In genomic region chr4:157072002-157072401, GRCh38 we compare ENCODE assay signal across 15 cellular contexts. TPM values are rescaled to one million over a fixed set of nuclear protein-coding genes. Genes with fewer than 3 reads are reported as not detected.
DNase-seq lines count a peak whose midpoint lies in the region; ATAC-seq and TF ChIP-seq lines count a peak whose summit lies in the region.
"Had no signal": no experiment of that assay in that cellular context is flagged by ENCODE, and none has a peak within 500 bp of the region (broad histone marks: within the 10 kb centered on the region; RNA-seq: fewer than 3 reads in every experiment).

No MANE protein-coding gene starts in this region.

- ATAC-seq in SK-N-SH treated with all-trans-retinoic acid at 6 μM for 48 hours, result peak; percentile 74
- ATAC-seq in gastroesophageal sphincter, result no peak

- intact Hi-C loops in MCF 10A (cut with micrococcal nuclease) (no loop called here), breast epithelium (cut with DNase I; ENCODE audit: low total_unique reads) (no loop called here)

- H3K36me3 ChIP-seq in breast epithelium (no peaks in the 10 kb centered on the region), gastroesophageal sphincter (no peaks in the 10 kb centered on the region)
- H3K36me3 ChIP-seq: stomach had no signal

- H3K27me3 ChIP-seq in breast epithelium, result no peaks in the 10 kb centered on the region
- peaks cover 5% of the 10 kb centered on the region for H3K27me3 ChIP-seq in gastroesophageal sphincter

- CTCF ChIA-PET in MCF 10A (lab: Yijun Ruan, JAX), result interaction anchor here (0.6 kb wide), 3 partner anchors 10 to 1118 kb away, joined by 3 to 4 read pairs (median 3); partner anchors contain the start of gene CTSO

- H3K27ac ChIP-seq in breast epithelium (no peak overlapping the region), gastroesophageal sphincter (no peak overlapping the region)
- H3K27ac ChIP-seq: skin epidermis, stomach had no signal

- H3K4me1 Mint-ChIP-seq in MCF 10A (ENCODE audit: insufficient read depth, unreplicated experiment), result peaks cover 7% of the 10 kb centered on the region

- no peaks in the 10 kb centered on the region for H3K27me3 Mint-ChIP-seq in MCF 10A (ENCODE audit: insufficient read depth, unreplicated experiment)

- TF ChIP-seq CTCF in MCF 10A (IDR thresholded peaks at IDR 0.05; ENCODE audit: unreplicated experiment), result no peak
- no peak for TF ChIP-seq CTCF in breast epithelium (IDR thresholded peaks at IDR 0.05)
- no peak for TF ChIP-seq CTCF in fibroblast of mammary gland (conservative IDR thresholded peaks at IDR 0.05; ENCODE audit: control insufficient read depth, insufficient read depth, low read depth, low read length)
- TF ChIP-seq CTCF in gastroesophageal sphincter (IDR thresholded peaks at IDR 0.05), result no peak

- POLR2A ChIA-PET in MCF 10A (lab: Yijun Ruan, JAX), result interaction anchor here (0.6 kb wide), 1 partner anchor 148 kb away, joined by 4 read pairs; no protein-coding TSS in a partner anchor

- H3K9me3 Mint-ChIP-seq in MCF 10A (ENCODE audit: unreplicated experiment), result no peaks in the 10 kb centered on the region

- BruUV-seq in MCF 10A (replicated peaks; lab: Mats Ljungman, UMichigan), result no TSS peak

- no peak overlapping the region for H3K4me3 ChIP-seq in breast epithelium
- H3K4me3 ChIP-seq in fibroblast of mammary gland (ENCODE audit: control insufficient read depth, low read depth, low read length), result no peak overlapping the region
- H3K4me3 ChIP-seq in gastroesophageal sphincter, result no peak overlapping the region
- H3K4me3 ChIP-seq: skin epidermis, stomach had no signal

- DNase-seq in MCF 10A (ENCODE audit: unreplicated experiment), result peak; percentile 27
- DNase-seq in breast epithelium (ENCODE audit: low spot score in 2 of 2), result no peak
- DNase-seq in fibroblast of mammary gland (ENCODE audit: low read depth), result peak; percentile 52
- DNase-seq in NCI-H774 (lab: John Stamatoyannopoulos, UW), result no peak
- DNase-seq in NCI-H187 (lab: John Stamatoyannopoulos, UW), result no peak
- DNase-seq in NCI-H345 treated with DMSO at 0.1 percent for 48 hours (lab: John Stamatoyannopoulos, UW; ENCODE audit: unreplicated experiment), result no peak
- DNase-seq: activated CD4-positive, CD25-positive, alpha-beta regulatory T cell treated with anti-CD3 and anti-CD28 coated beads, Interleukin-2, amount 50 U/mL, for 72 hours; activated naive CD4-positive, alpha-beta T cell treated with Interleukin-2 at 50 U/mL for 16 hours; central memory CD4-positive, alpha-beta T cell; NCI-H2171; nucleus accumbens; stomach had no signal

- no peaks in the 10 kb centered on the region for H3K4me1 ChIP-seq in breast epithelium
- peaks cover 0 to 12% (median 3%) of the 10 kb centered on the region in 3 donors for H3K4me1 ChIP-seq in gastroesophageal sphincter

- no peak for TF ChIP-seq POLR2A in breast epithelium (IDR thresholded peaks at IDR 0.05)
- no peak for TF ChIP-seq POLR2A in gastroesophageal sphincter (IDR thresholded peaks at IDR 0.05)

- H3K36me3 Mint-ChIP-seq in MCF 10A (ENCODE audit: insufficient read depth, unreplicated experiment), result no peaks in the 10 kb centered on the region

- no peak overlapping the region for H3K4me3 Mint-ChIP-seq in MCF 10A (ENCODE audit: unreplicated experiment)

- no peak for TF ChIP-seq EP300 in gastroesophageal sphincter (IDR thresholded peaks at IDR 0.05)

- H3K9me3 ChIP-seq in breast epithelium (no peaks in the 10 kb centered on the region), gastroesophageal sphincter (no peaks in the 10 kb centered on the region)
- H3K9me3 ChIP-seq: stomach had no signal

- H3K27ac Mint-ChIP-seq in MCF 10A (ENCODE audit: low read depth, unreplicated experiment), result no peak overlapping the region

TF ChIP-seq in SK-N-SH treated with all-trans-retinoic acid at 6 μM for 48 hours, 23 proteins besides CTCF, POLR2A, EP300 and RAD21:
- no peak for TF ChIP-seq SNAI2 (CRISPR knock-in tag; IDR thresholded peaks at IDR 0.05)
- no peak for TF ChIP-seq PPARA (CRISPR knock-in tag; IDR thresholded peaks at IDR 0.05; ENCODE audit: borderline replicate concordance)
- no peak for TF ChIP-seq ZC3H10 (CRISPR knock-in tag; IDR thresholded peaks at IDR 0.05)
- no peak for TF ChIP-seq CSRNP3 (CRISPR knock-in tag; IDR thresholded peaks at IDR 0.05)
- no peak for TF ChIP-seq TOX (CRISPR knock-in tag; IDR thresholded peaks at IDR 0.05; ENCODE audit: borderline replicate concordance)
- TF ChIP-seq ARNTL (CRISPR knock-in tag; IDR thresholded peaks at IDR 0.05; ENCODE audit: borderline replicate concordance, low read depth), result no peak
- no peak for TF ChIP-seq ZNF565 (CRISPR knock-in tag; conservative IDR thresholded peaks at IDR 0.05; ENCODE audit: low read depth)
- no peak for TF ChIP-seq ESRRG (CRISPR knock-in tag; IDR thresholded peaks at IDR 0.05)
- no peak for TF ChIP-seq OSR1 (CRISPR knock-in tag; IDR thresholded peaks at IDR 0.05)
- TF ChIP-seq TSHZ2 (CRISPR knock-in tag; IDR thresholded peaks at IDR 0.05), result no peak
- TF ChIP-seq RARB (CRISPR knock-in tag; IDR thresholded peaks at IDR 0.05), result no peak
- no peak for TF ChIP-seq TCF4 (CRISPR knock-in tag; IDR thresholded peaks at IDR 0.05; ENCODE audit: borderline replicate concordance)
TF ChIP-seq in SK-N-SH treated with all-trans-retinoic acid at 6 μM for 48 hours: peak in this region for 0.

RNA-seq across cellular contexts. Expression of gene GLRB, which starts 3.9 kb away (rescaled TPM):
- 5.9 and 7.1 TPM in 2 replicates for total RNA-seq in MCF 10A (2022)
- 10 to 100 TPM; 10.7 to 19.0 (median 11.8) TPM for total RNA-seq in breast epithelium
- 1 to 10 TPM; 1.6 to 5.8 (median 2.7) TPM for total RNA-seq in gastroesophageal sphincter

Comparison
In these comparisons a context has a peak if more than half of its experiments do, and no peak if none do; other contexts are left out.
1. DNase-seq: peak in MCF 10A (single experiment) and fibroblast of mammary gland (single experiment); none in breast epithelium (0 of 2), NCI-H774 (single experiment), NCI-H187 (0 of 2) and NCI-H345 treated with DMSO at 0.1 percent for 48 hours (single experiment).